Comparison of ENCODE assay signal across 8 cellular contexts in the genomic region with DNA sequence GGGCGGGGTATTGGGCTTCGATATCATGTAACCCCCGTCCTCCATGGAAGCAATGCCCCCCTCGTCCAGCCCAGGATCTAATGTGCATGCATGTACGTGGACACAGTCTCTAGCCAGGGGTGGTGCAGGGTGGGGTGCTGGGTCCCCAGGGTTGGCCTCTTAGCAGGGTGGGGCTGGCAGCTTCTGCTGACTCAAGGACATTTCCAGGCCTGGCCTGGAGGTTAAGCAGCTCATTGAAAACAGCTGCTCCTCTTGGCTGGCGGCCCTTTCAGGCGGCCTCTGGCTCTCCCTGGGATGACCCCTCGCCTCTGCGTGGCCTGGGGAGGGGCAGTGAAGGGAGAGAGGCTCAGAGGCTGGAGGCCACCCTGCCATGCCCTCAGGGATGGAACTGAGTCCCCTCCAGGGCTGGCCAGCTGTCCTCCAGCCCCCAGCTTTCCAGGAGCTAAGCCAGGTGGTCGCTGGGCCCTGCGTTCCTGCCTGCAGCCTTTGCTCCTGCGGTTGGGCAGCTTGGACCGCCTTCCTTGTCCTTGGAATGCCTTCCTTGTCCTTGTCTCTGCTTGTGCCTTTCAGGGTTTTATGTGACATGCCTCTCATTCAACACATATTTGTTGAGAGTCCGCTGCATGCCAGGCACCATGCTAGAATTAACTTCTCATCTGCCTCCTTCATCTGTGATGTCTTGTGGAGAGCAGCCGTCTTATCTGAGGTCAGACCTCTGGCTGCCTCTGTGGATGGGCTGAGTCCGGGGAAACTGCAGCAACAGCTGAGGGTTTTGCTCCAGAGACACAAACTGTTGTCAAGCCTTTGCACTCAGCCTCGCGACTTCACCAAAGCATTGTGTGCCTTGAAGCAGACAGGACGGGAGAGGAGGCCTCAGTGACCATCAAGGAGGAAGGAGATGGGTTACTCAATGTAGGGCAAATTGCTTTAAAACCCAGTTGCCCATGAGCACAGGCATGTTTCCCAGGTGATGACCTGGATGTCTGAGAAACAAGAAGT. TPM values are rescaled to one million over a fixed set of nuclear protein-coding genes. Genes with fewer than 3 reads are reported as not detected.
A peak's percentile ranks its signal among the peaks of the same experiment; 100 is the strongest.
DNase-seq lines count a peak whose midpoint lies in the region; ATAC-seq and TF ChIP-seq lines count a peak whose summit lies in the region.

No MANE protein-coding gene starts in this region.

- H3K36me3 Mint-ChIP-seq in MCF 10A (ENCODE audit: insufficient read depth, unreplicated experiment): no peaks in the 10 kb centered on the region

- H3K27ac Mint-ChIP-seq in MCF 10A (ENCODE audit: low read depth, unreplicated experiment): no peak overlapping the region

- TF ChIP-seq CTCF in breast epithelium (IDR thresholded peaks at IDR 0.05) (no peak), MCF 10A (IDR thresholded peaks at IDR 0.05; ENCODE audit: unreplicated experiment) (no peak), liver (IDR thresholded peaks at IDR 0.05; ENCODE audit: low read depth, low read length, missing input control) (no peak), uterus (IDR thresholded peaks at IDR 0.05) (no peak)

- POLR2A ChIA-PET in MCF 10A (lab: Yijun Ruan, JAX): no interaction called here

- no peak overlapping the region for H3K4me3 Mint-ChIP-seq in MCF 10A (ENCODE audit: unreplicated experiment)

- H3K4me1 ChIP-seq in breast epithelium (peaks cover 11 to 13% of the 10 kb centered on the region in 2 donors), liver (ENCODE audit: control insufficient read depth in 4 of 4, insufficient read depth in 4 of 4, low read length in 3 of 4) (peaks cover 0 to 18% (median 11%) of the 10 kb centered on the region in 4 donors), uterus (peaks cover 0 to 28% of the 10 kb centered on the region in 2 donors)

- TF ChIP-seq RAD21 in liver (IDR thresholded peaks at IDR 0.05): no peak

- H3K36me3 ChIP-seq in breast epithelium (no peaks in the 10 kb centered on the region), liver (ENCODE audit: control insufficient read depth in 4 of 4, insufficient read depth in 3 of 4, low read depth in 1 of 4, low read length in 3 of 4) (no peaks in the 10 kb centered on the region), uterus (no peaks in the 10 kb centered on the region)

- H3K4me1 Mint-ChIP-seq in MCF 10A (ENCODE audit: insufficient read depth, unreplicated experiment): peaks cover 6% of the 10 kb centered on the region

- DNase-seq in breast epithelium (ENCODE audit: low spot score in 2 of 2): no peak
- DNase-seq in MCF 10A (ENCODE audit: unreplicated experiment): no peak
- peak; percentile 60 for DNase-seq in amniotic epithelial cell (ENCODE audit: low read depth)
- peak; percentile 59 to 78 for DNase-seq in uterus
- no peak for DNase-seq in activated CD8-positive, alpha-beta memory T cell treated with anti-CD3 and anti-CD28 coated beads for 24 hours
- DNase-seq in NCI-H146 treated with DMSO at 0.1 percent for 48 hours (lab: John Stamatoyannopoulos, UW; ENCODE audit: unreplicated experiment): no peak

- intact Hi-C loops in breast epithelium (cut with DNase I; ENCODE audit: low total_unique reads) (no loop called here), MCF 10A (cut with micrococcal nuclease) (no loop called here), uterus (cut with DNase I; ENCODE audit: low total_unique reads) (no loop called here)

- CTCF ChIA-PET in MCF 10A (lab: Yijun Ruan, JAX): no interaction called here

- H3K9me3 ChIP-seq in breast epithelium (no peaks in the 10 kb centered on the region), liver (ENCODE audit: control insufficient read depth in 4 of 4, low read length in 3 of 4) (no peaks in the 10 kb centered on the region), uterus (no peaks in the 10 kb centered on the region)

- no peak overlapping the region for H3K9ac ChIP-seq in liver (ENCODE audit: low read depth in 1 of 2, low read length in 2 of 2)

- no peaks in the 10 kb centered on the region for H3K27me3 ChIP-seq in breast epithelium
- H3K27me3 ChIP-seq in liver (ENCODE audit: control insufficient read depth in 4 of 4, insufficient read depth in 4 of 4, low read length in 3 of 4): no peaks in the 10 kb centered on the region
- no peaks in the 10 kb centered on the region for H3K27me3 ChIP-seq in uterus

- no peak for TF ChIP-seq POLR2A in breast epithelium (IDR thresholded peaks at IDR 0.05)
- TF ChIP-seq POLR2A in uterus (IDR thresholded peaks at IDR 0.05): no peak

- no peak for ATAC-seq in GM18870 (IDR thresholded peaks at IDR 0.05; ENCODE audit: unreplicated experiment)

- H3K9me3 Mint-ChIP-seq in MCF 10A (ENCODE audit: unreplicated experiment): no peaks in the 10 kb centered on the region

- WGBS in liver: 66% methylated on average over 19 of the region's 19 CpGs

- H3K27ac ChIP-seq in breast epithelium (peak overlapping the region; percentile 67 to 74), liver (ENCODE audit: low read depth in 1 of 2, low read length in 2 of 2) (peak overlapping the region in 1 of 2 donors; percentile 90), uterus (peak overlapping the region in 1 of 2 donors; percentile 68)

- H3K27me3 Mint-ChIP-seq in MCF 10A (ENCODE audit: insufficient read depth, unreplicated experiment): no peaks in the 10 kb centered on the region

- no TSS peak for BruUV-seq in MCF 10A (replicated peaks; lab: Mats Ljungman, UMichigan)

- H3K4me3 ChIP-seq in breast epithelium (peak overlapping the region; percentile 44 to 71 (median 52)), liver (ENCODE audit: low read depth in 1 of 3, low read length in 3 of 3) (no peak overlapping the region), uterus (no peak overlapping the region)

TF ChIP-seq in liver, 16 proteins besides CTCF, POLR2A, EP300 and RAD21:
- TF ChIP-seq RXRA (IDR thresholded peaks at IDR 0.05): peak; percentile 3 to 79
- TF ChIP-seq HNF4G (IDR thresholded peaks at IDR 0.05): no peak
- no peak for TF ChIP-seq ATF3 (IDR thresholded peaks at IDR 0.05)
- peak; percentile 97 for TF ChIP-seq NR2F2 (IDR thresholded peaks at IDR 0.05)
- TF ChIP-seq TAF1 (conservative IDR thresholded peaks at IDR 0.05): no peak
- TF ChIP-seq, protein P1, sequence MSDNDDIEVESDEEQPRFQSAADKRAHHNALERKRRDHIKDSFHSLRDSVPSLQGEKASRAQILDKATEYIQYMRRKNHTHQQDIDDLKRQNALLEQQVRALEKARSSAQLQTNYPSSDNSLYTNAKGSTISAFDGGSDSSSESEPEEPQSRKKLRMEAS (IDR thresholded peaks at IDR 0.05): no peak
- TF ChIP-seq GABPA (IDR thresholded peaks at IDR 0.05 in 1 of 2, conservative IDR thresholded peaks at IDR 0.05 in 1 of 2): no peak
- TF ChIP-seq, protein P2, sequence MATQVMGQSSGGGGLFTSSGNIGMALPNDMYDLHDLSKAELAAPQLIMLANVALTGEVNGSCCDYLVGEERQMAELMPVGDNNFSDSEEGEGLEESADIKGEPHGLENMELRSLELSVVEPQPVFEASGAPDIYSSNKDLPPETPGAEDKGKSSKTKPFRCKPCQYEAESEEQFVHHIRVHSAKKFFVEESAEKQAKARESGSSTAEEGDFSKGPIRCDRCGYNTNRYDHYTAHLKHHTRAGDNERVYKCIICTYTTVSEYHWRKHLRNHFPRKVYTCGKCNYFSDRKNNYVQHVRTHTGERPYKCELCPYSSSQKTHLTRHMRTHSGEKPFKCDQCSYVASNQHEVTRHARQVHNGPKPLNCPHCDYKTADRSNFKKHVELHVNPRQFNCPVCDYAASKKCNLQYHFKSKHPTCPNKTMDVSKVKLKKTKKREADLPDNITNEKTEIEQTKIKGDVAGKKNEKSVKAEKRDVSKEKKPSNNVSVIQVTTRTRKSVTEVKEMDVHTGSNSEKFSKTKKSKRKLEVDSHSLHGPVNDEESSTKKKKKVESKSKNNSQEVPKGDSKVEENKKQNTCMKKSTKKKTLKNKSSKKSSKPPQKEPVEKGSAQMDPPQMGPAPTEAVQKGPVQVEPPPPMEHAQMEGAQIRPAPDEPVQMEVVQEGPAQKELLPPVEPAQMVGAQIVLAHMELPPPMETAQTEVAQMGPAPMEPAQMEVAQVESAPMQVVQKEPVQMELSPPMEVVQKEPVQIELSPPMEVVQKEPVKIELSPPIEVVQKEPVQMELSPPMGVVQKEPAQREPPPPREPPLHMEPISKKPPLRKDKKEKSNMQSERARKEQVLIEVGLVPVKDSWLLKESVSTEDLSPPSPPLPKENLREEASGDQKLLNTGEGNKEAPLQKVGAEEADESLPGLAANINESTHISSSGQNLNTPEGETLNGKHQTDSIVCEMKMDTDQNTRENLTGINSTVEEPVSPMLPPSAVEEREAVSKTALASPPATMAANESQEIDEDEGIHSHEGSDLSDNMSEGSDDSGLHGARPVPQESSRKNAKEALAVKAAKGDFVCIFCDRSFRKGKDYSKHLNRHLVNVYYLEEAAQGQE (IDR thresholded peaks at IDR 0.05): no peak
- no peak for TF ChIP-seq FOXA2 (IDR thresholded peaks at IDR 0.05)
- no peak for TF ChIP-seq YY1 (IDR thresholded peaks at IDR 0.05)
- TF ChIP-seq HNF4A (conservative IDR thresholded peaks at IDR 0.05): no peak
- no peak for TF ChIP-seq JUND (IDR thresholded peaks at IDR 0.05)

RNA-seq across cellular contexts. Expression of gene MRC2, which starts 26.7 kb away (rescaled TPM):
- total RNA-seq in breast epithelium (10 to 100 TPM; 28.4 to 40.2 (median 37.4) TPM), MCF 10A (2022) (6.7 and 12.3 TPM in 2 replicates), liver (10 to 100 TPM in 1 of 2 donors, 1 to 10 TPM in 1; 3.8 to 81.1 TPM), uterus (100 to 1,000 TPM in 2 of 4 donors, 10 to 100 TPM in 2; 30.7 to 273 (median 102) TPM)
- 1 to 10 TPM in 1 of 2 donors, under 1 TPM in 1; 0.49 to 1.8 TPM for polyA plus RNA-seq in liver

Comparison
In these comparisons a context has a peak if more than half of its experiments do, and no peak if none do; other contexts are left out.
1. DNase-seq: peak in amniotic epithelial cell (single experiment) and uterus (2 of 2); none in breast epithelium (0 of 2), MCF 10A (single experiment), activated CD8-positive, alpha-beta memory T cell treated with anti-CD3 and anti-CD28 coated beads for 24 hours (single experiment) and NCI-H146 treated with DMSO at 0.1 percent for 48 hours (single experiment).
2. H3K4me3 ChIP-seq: peak in breast epithelium (3 of 3); none in liver (0 of 3) and uterus (0 of 2).